9 cellular contexts compared by ENCODE assay signal in genomic region chr1:3312894-3313578, GRCh38.
DNase-seq lines count a peak whose midpoint lies in the region; ATAC-seq and TF ChIP-seq lines count a peak whose summit lies in the region.
"Had no signal": no experiment of that assay in that cellular context is flagged by ENCODE, and none has a peak within 500 bp of the region (broad histone marks: within the 10 kb centered on the region; RNA-seq: fewer than 3 reads in every experiment).

No MANE protein-coding gene starts in this region.

- no peaks in the 10 kb centered on the region for H3K36me3 ChIP-seq in testis (ENCODE audit: low read depth, missing control alignments)
- H3K36me3 ChIP-seq: BLaER1 had no signal

- no peak for TF ChIP-seq POLR2A in testis (IDR thresholded peaks at IDR 0.05)

- H3K9me3 ChIP-seq in testis, result no peaks in the 10 kb centered on the region

- WGBS in testis, 2 donors, result 40 to 59% methylated on average over 19 to 38 of the region's 38 CpGs

- no peaks in the 10 kb centered on the region for H3K27me3 ChIP-seq in testis

- peaks cover 22% of the 10 kb centered on the region for H3K4me1 ChIP-seq in testis

- peak; percentile 3 to 53 for DNase-seq in SHP77 (lab: John Stamatoyannopoulos, UW)
- DNase-seq in SHP77 treated with DMSO at 0.1 percent for 48 hours (lab: John Stamatoyannopoulos, UW), result no peak
- peak; percentile 71 for DNase-seq in activated T-cell treated with anti-CD3 and anti-CD28 coated beads for 48 hours (ENCODE audit: low read depth)
- DNase-seq in foreskin fibroblast, result peak; percentile 99
- DNase-seq in occipital lobe (lab: John Stamatoyannopoulos, UW), result peak; percentile 59
- DNase-seq in testis, result peak; percentile 90
- no peak for DNase-seq in cerebellar nuclear complex (lab: John Stamatoyannopoulos, UW)

- TF ChIP-seq CTCF in foreskin fibroblast (IDR thresholded peaks at IDR 0.05; ENCODE audit: low read depth, low read length), result no peak
- TF ChIP-seq CTCF in testis (IDR thresholded peaks at IDR 0.05), result no peak

- peak overlapping the region; percentile 60 to 80 for H3K27ac ChIP-seq in testis
- H3K27ac ChIP-seq: BLaER1 had no signal

- intact Hi-C loops in testis (cut with DNase I; ENCODE audit: low total_unique reads), result no loop called here

- H3K4me3 ChIP-seq in foreskin fibroblast (ENCODE audit: low read depth in 1 of 2, low read length in 2 of 2), result no peak overlapping the region
- H3K4me3 ChIP-seq in testis, result no peak overlapping the region
- H3K4me3 ChIP-seq: BLaER1 had no signal

- ATAC-seq in HG02798 (IDR thresholded peaks at IDR 0.05; ENCODE audit: poor library complexity, unreplicated experiment), result no peak

Comparison
In these comparisons a context has a peak if more than half of its experiments do, and no peak if none do; other contexts are left out.
1. DNase-seq: peak in SHP77 (2 of 2), activated T-cell treated with anti-CD3 and anti-CD28 coated beads for 48 hours (single experiment), foreskin fibroblast (2 of 2), occipital lobe (single experiment) and testis (single experiment); none in SHP77 treated with DMSO at 0.1 percent for 48 hours (single experiment) and cerebellar nuclear complex (0 of 2).